9 cellular contexts compared by ENCODE assay signal in genomic region chr17:38465420-38466345, GRCh38.
DNase-seq lines count a peak whose midpoint lies in the region; ATAC-seq lines count a peak whose summit lies in the region.
"Had no signal": no experiment of that assay in that cellular context is flagged by ENCODE, and none has a peak within 500 bp of the region (broad histone marks: within the 10 kb centered on the region; RNA-seq: fewer than 3 reads in every experiment).

No MANE protein-coding gene starts in this region.

- H3K27ac ChIP-seq in muscle layer of colon (ENCODE audit: low read depth, low read length) = peak overlapping the region; percentile 95

- no peaks in the 10 kb centered on the region for H3K27me3 ChIP-seq in muscle layer of colon (ENCODE audit: control insufficient read depth in 1 of 2, insufficient read depth in 2 of 2, low read length in 2 of 2)

- peak overlapping the region; percentile 55 to 76 for H3K4me3 ChIP-seq in muscle layer of colon (ENCODE audit: low read depth in 1 of 2, low read length in 2 of 2)

- peak; percentile 80 for DNase-seq in 8988T
- peak; percentile 40 for DNase-seq in NCI-H69 (lab: John Stamatoyannopoulos, UW)
- peak; percentile 72 for DNase-seq in epidermal melanocyte (ENCODE audit: insufficient read length, low spot score)
- no peak for DNase-seq in NCI-H345 (lab: John Stamatoyannopoulos, UW)
- no peak for DNase-seq in head of caudate nucleus
- no peak for DNase-seq in NCI-H1092 (lab: John Stamatoyannopoulos, UW)
- DNase-seq: activated effector memory CD4-positive, alpha-beta T cell treated with anti-CD3 and anti-CD28 coated beads, Interleukin-2, amount 50 U/mL, for 16 hours had no signal

- peak overlapping the region; percentile 68 for H3K9ac ChIP-seq in muscle layer of colon (ENCODE audit: low read length)

- intact Hi-C loops in head of caudate nucleus (cut with DNase I) = no loop called here

- no peaks in the 10 kb centered on the region for H3K9me3 ChIP-seq in muscle layer of colon (ENCODE audit: low read length)

- peaks cover 50% of the 10 kb centered on the region for H3K4me1 ChIP-seq in muscle layer of colon (ENCODE audit: insufficient read depth, low read length)

- H3K36me3 ChIP-seq in muscle layer of colon (ENCODE audit: insufficient read depth, low read length) = peaks cover 30% of the 10 kb centered on the region

- ATAC-seq in GM21723 (IDR thresholded peaks at IDR 0.05; ENCODE audit: unreplicated experiment) = no peak

Comparison
In these comparisons a context has a peak if more than half of its experiments do, and no peak if none do; other contexts are left out.
1. DNase-seq: peak in 8988T (single experiment), NCI-H69 (single experiment) and epidermal melanocyte (single experiment); none in NCI-H345 (single experiment), head of caudate nucleus (0 of 42) and NCI-H1092 (single experiment).